ENCODE assay signal across 2 cellular contexts in the genomic region with DNA sequence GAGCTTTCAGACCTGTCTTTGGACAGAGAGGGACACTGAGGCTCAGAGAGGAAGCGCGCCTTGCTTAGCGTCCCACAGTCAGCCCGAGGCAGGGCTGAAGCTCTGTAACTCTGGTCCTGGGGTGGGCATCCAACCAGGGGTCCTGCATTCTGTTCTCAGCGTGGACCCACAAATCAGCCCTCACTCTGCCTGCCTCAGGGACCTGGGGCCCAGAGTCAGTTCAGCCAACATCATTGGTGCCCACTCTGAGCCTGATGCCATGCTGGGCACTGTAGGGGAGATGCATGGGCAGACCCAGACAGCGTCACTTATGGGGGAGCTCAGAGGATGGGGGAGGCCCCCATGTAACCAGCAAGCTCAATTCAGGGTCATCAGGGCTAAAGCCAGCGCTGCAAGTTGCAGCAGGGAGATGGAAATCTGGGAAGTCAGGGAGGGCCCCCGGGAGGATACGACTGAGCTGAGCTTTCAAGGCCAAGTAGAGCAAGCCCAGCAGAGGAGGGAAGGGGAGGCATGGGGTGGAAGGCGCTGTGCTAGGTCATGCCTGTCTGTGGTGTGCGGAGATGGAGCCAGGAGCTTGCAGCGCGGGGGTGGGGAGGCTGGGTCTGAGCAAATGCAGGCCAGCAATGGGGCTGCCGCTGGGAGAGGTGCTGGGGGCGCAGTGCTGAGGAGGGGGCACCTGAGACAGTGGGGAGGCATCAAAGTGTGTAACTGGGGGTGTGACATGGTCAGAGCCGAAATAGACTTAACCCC.
TF ChIP-seq lines count a peak whose summit lies in the region.

No MANE protein-coding gene starts in this region.

TF ChIP-seq in GM23338, 12 proteins besides CTCF, POLR2A, EP300 and RAD21:
- no peak for TF ChIP-seq ETS1 (IDR thresholded peaks at IDR 0.05)
- no peak for TF ChIP-seq POLR2AphosphoS5 (IDR thresholded peaks at IDR 0.05; ENCODE audit: low read depth)
- no peak for TF ChIP-seq STAT1 (IDR thresholded peaks at IDR 0.05; ENCODE audit: unreplicated experiment)
- no peak for TF ChIP-seq NANOG (IDR thresholded peaks at IDR 0.05; ENCODE audit: borderline replicate concordance)
- no peak for TF ChIP-seq EZH2 (IDR thresholded peaks at IDR 0.05; ENCODE audit: low read depth, unreplicated experiment)

TF ChIP-seq in K562, 482 proteins besides CTCF, POLR2A, EP300 and RAD21:
- TF ChIP-seq ZNF589 (CRISPR knock-in tag; IDR thresholded peaks at IDR 0.05; ENCODE audit: low read depth) (no peak), SRSF7 (optimal IDR thresholded peaks at IDR 0.05; ENCODE audit: low read depth, low read length) (no peak), ZBTB5 (IDR thresholded peaks at IDR 0.05) (no peak), HMGXB4 (CRISPR knock-in tag; IDR thresholded peaks at IDR 0.05) (no peak), EGR1 (conservative IDR thresholded peaks at IDR 0.05) (peak; percentile 46; the same call in 1 of the 2 replicates)
